24 cellular contexts compared by ENCODE assay signal in the genomic region with DNA sequence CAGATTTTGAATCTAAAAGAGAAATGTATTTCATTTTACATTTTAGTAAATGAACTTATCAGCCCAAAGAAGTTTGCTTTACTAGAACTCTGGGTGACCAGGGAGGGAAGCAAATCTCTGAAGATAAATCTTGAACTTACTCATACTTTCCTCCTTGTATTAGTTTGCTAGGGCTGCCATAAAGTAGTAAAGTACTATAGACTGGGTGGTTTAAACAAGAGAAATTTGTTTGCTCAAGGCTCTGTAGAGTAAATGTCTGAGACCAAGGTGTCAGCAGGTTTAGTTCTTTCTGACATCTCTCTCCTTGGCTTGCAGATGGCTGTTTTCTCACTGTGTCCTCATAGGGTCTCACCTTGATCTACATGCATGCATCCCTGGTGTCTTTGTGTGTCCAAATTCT.
"Had no signal": no experiment of that assay in that cellular context is flagged by ENCODE, and none has a peak within 500 bp of the region (broad histone marks: within the 10 kb centered on the region; RNA-seq: fewer than 3 reads in every experiment).

No MANE protein-coding gene starts in this region.

- H3K4me3 ChIP-seq: colonic mucosa, lung, ovary, right lobe of liver, smooth muscle cell, suprapubic skin, transverse colon, vagina had no signal

- H3K27me3 ChIP-seq: colonic mucosa, ovary, right lobe of liver, vagina had no signal

- H3K4me1 Mint-ChIP-seq: memory B cell had no signal

- H3K4me3 Mint-ChIP-seq: memory B cell; naive B cell; natural killer cell treated with Interleukin-12 subunit alpha and Interleukin-12 subunit beta and Interleukin-15 and Interleukin-18, amount 100 ng/mL, for 72 hours; stimulated activated naive CD8-positive, alpha-beta T cell treated with anti-CD3 and anti-CD28 coated beads, Interleukin-15, amount 100 ng/mL, for 72 hours had no signal

- H3K4me2 ChIP-seq: smooth muscle cell had no signal

- H3K27ac Mint-ChIP-seq: memory B cell; naive B cell; natural killer cell treated with Interleukin-12 subunit alpha and Interleukin-12 subunit beta and Interleukin-15 and Interleukin-18, amount 100 ng/mL, for 72 hours; stimulated activated naive CD8-positive, alpha-beta T cell treated with anti-CD3 and anti-CD28 coated beads, Interleukin-15, amount 100 ng/mL, for 72 hours had no signal

- DNase-seq: colonic mucosa; dermis blood vessel endothelial cell; effector memory CD4-positive, alpha-beta T cell; esophagus squamous epithelium; naive B cell; occipital lobe; ovary; right lobe of liver; stimulated activated CD4-positive, alpha-beta T cell treated with anti-CD3 and anti-CD28 coated beads, Interleukin-12 subunit alpha, Interleukin-12 subunit beta, amount 100 ng/mL, for 4 hours; stimulated activated CD4-positive, alpha-beta T cell treated with anti-CD3 and anti-CD28 coated beads, Interleukin-1b, Interleukin-23, amount 100 ng/mL, for 48 hours; stimulated activated CD4-positive, alpha-beta T cell treated with anti-CD3 and anti-CD28 coated beads, Interleukin-4, amount 100 ng/mL, for 1 hour; stimulated activated CD8-positive, alpha-beta memory T cell treated with anti-CD3 and anti-CD28 coated beads, Interleukin-4, amount 100 ng/mL, for 48 hours; stimulated activated naive CD4-positive, alpha-beta T cell; stimulated activated naive CD8-positive, alpha-beta T cell treated with anti-CD3 and anti-CD28 coated beads, Interleukin-15, amount 100 ng/mL, for 72 hours; transverse colon had no signal

- H3K36me3 ChIP-seq: colonic mucosa, esophagus squamous epithelium, ovary, right lobe of liver, suprapubic skin, transverse colon, vagina had no signal

- H3K4me1 ChIP-seq: colonic mucosa, right lobe of liver, transverse colon had no signal

- H3K27ac ChIP-seq: colonic mucosa, esophagus squamous epithelium, ovary, right lobe of liver, suprapubic skin, transverse colon, vagina had no signal

- H3K9me3 Mint-ChIP-seq: memory B cell had no signal

- H3K9me3 ChIP-seq: colonic mucosa, esophagus squamous epithelium, ovary, right lobe of liver, suprapubic skin, transverse colon, vagina had no signal

- ATAC-seq: left lobe of liver; natural killer cell treated with Interleukin-12 subunit alpha and Interleukin-12 subunit beta and Interleukin-15 and Interleukin-18, amount 100 ng/mL, for 72 hours; right lobe of liver; stimulated activated naive CD8-positive, alpha-beta T cell treated with anti-CD3 and anti-CD28 coated beads, Interleukin-15, amount 100 ng/mL, for 72 hours had no signal

- FAIRE-seq: endothelial cell of umbilical vein, keratinocyte had no signal
